In genomic region chr1:60914982-60915381, GRCh38 we compare ENCODE assay signal across 17 cellular contexts.
DNase-seq lines count a peak whose midpoint lies in the region; ATAC-seq and TF ChIP-seq lines count a peak whose summit lies in the region.
"Had no signal": no experiment of that assay in that cellular context is flagged by ENCODE, and none has a peak within 500 bp of the region (broad histone marks: within the 10 kb centered on the region; RNA-seq: fewer than 3 reads in every experiment).

No MANE protein-coding gene starts in this region.

- H3K4me3 ChIP-seq in left ventricle myocardium inferior (no peak overlapping the region), heart left ventricle (no peak overlapping the region), GM23338 (no peak overlapping the region), endodermal cell (ENCODE audit: low read length) (no peak overlapping the region)
- H3K4me3 ChIP-seq: A549; BLaER1 treated with 17β-estradiol and CSF1 and Interleukin-3, amounts not matched to agents 10 nM and 100 nM had no signal

- H3K4me1 ChIP-seq in left ventricle myocardium inferior (peaks cover 29% of the 10 kb centered on the region), heart left ventricle (peaks cover 0 to 19% (median 8%) of the 10 kb centered on the region in 12 donors), GM23338 (ENCODE audit: insufficient read depth) (peaks cover 8% of the 10 kb centered on the region; the same call in 1 of the 2 replicates), endodermal cell (ENCODE audit: control insufficient read depth, insufficient read depth, low read length) (peaks cover 4% of the 10 kb centered on the region)
- H3K4me1 ChIP-seq: A549, Caco-2 had no signal

- no peaks in the 10 kb centered on the region for H3K9me2 ChIP-seq in GM23338 (ENCODE audit: insufficient read depth)

- TF ChIP-seq POLR2A in heart left ventricle (IDR thresholded peaks at IDR 0.05): no peak

- TF ChIP-seq CTCF in left ventricle myocardium inferior (IDR thresholded peaks at IDR 0.05; ENCODE audit: borderline replicate concordance) (no peak), heart left ventricle (IDR thresholded peaks at IDR 0.05) (no peak), GM23338 (conservative IDR thresholded peaks at IDR 0.05; ENCODE audit: low read depth in 2 of 2) (no peak), endodermal cell (conservative IDR thresholded peaks at IDR 0.05) (no peak)

- WGBS in heart left ventricle, 4 donors: 79 to 96% (median 95%) methylated on average over 3 of the region's 3 CpGs
- 89 to 90% methylated on average over 1 to 3 of the region's 3 CpGs for WGBS in endodermal cell (ENCODE audit: insufficient coverage in 1 of 2, insufficient read length in 1 of 2), 2 experiments

- peak overlapping the region; percentile 27 for H3K27ac ChIP-seq in left ventricle myocardium inferior (replicated peaks)
- peak overlapping the region in 2 of 12 donors; percentile 20 to 61 for H3K27ac ChIP-seq in heart left ventricle
- no peak overlapping the region for H3K27ac ChIP-seq in GM23338 (ENCODE audit: low read depth)
- H3K27ac ChIP-seq in endodermal cell (ENCODE audit: low read depth, low read length): no peak overlapping the region
- H3K27ac ChIP-seq: 22Rv1; A549; BLaER1 treated with 17β-estradiol and CSF1 and Interleukin-3, amounts not matched to agents 10 nM and 100 nM; C4-2B had no signal

- H3K4me1 Mint-ChIP-seq in GM23338: peaks cover 14% of the 10 kb centered on the region
- H3K4me1 Mint-ChIP-seq in endodermal cell: peaks cover 16% of the 10 kb centered on the region
- H3K4me1 Mint-ChIP-seq: B cell had no signal

- H3K36me3 Mint-ChIP-seq in GM23338 (ENCODE audit: low read depth) (no peaks in the 10 kb centered on the region), endodermal cell (ENCODE audit: low read depth) (no peaks in the 10 kb centered on the region)
- H3K36me3 Mint-ChIP-seq: CD8-positive, alpha-beta T cell had no signal

- H3K4me3 Mint-ChIP-seq in GM23338 (no peak overlapping the region), endodermal cell (no peak overlapping the region)
- H3K4me3 Mint-ChIP-seq: B cell; CD4-positive, alpha-beta T cell; CD8-positive, alpha-beta T cell had no signal

- H3K9me3 ChIP-seq in left ventricle myocardium inferior (replicated peaks) (no peaks in the 10 kb centered on the region), heart left ventricle (no peaks in the 10 kb centered on the region), endodermal cell (ENCODE audit: control insufficient read depth, low read length) (peaks cover 5% of the 10 kb centered on the region)
- H3K9me3 ChIP-seq: A549, Caco-2 had no signal

- no peaks in the 10 kb centered on the region for H3K27me3 ChIP-seq in left ventricle myocardium inferior (ENCODE audit: low read depth)
- no peaks in the 10 kb centered on the region for H3K27me3 ChIP-seq in heart left ventricle
- H3K27me3 ChIP-seq in GM23338 (ENCODE audit: insufficient read depth): no peaks in the 10 kb centered on the region
- peaks cover 27% of the 10 kb centered on the region for H3K27me3 ChIP-seq in endodermal cell (ENCODE audit: control insufficient read depth, insufficient read depth, low read length, poor library complexity, severe bottlenecking)
- H3K27me3 ChIP-seq: BLaER1 treated with 17β-estradiol and CSF1 and Interleukin-3, amounts not matched to agents 10 nM and 100 nM had no signal

- H3F3A ChIP-seq in GM23338 (replicated peaks; ENCODE audit: low read depth): no peaks in the 10 kb centered on the region

- H2AFZ ChIP-seq in GM23338: 0 out of 2 replicates have a peak overlapping the region, but pooled peaks have one; percentile 43

- H3K27me3 Mint-ChIP-seq in GM23338 (ENCODE audit: insufficient read depth, low read depth, poor library complexity) (no peaks in the 10 kb centered on the region), endodermal cell (ENCODE audit: insufficient read depth) (peaks cover 23% of the 10 kb centered on the region)

- H3K9ac ChIP-seq in endodermal cell (ENCODE audit: extremely low read depth, low read length, poor library complexity, severe bottlenecking): no peak overlapping the region
- H3K9ac ChIP-seq: BLaER1 treated with 17β-estradiol and CSF1 and Interleukin-3, amounts not matched to agents 10 nM and 100 nM had no signal

- H4K20me1 ChIP-seq in GM23338 (replicated peaks; ENCODE audit: insufficient read depth): no peaks in the 10 kb centered on the region
- H4K20me1 ChIP-seq: BLaER1 treated with 17β-estradiol and CSF1 and Interleukin-3, amounts not matched to agents 10 nM and 100 nM had no signal

- H3K4me2 ChIP-seq in GM23338: no peak overlapping the region
- H3K4me2 ChIP-seq: A549; BLaER1 treated with 17β-estradiol and CSF1 and Interleukin-3, amounts not matched to agents 10 nM and 100 nM had no signal

- no peaks in the 10 kb centered on the region for H3K36me3 ChIP-seq in left ventricle myocardium inferior
- no peaks in the 10 kb centered on the region for H3K36me3 ChIP-seq in heart left ventricle
- no peaks in the 10 kb centered on the region for H3K36me3 ChIP-seq in GM23338 (ENCODE audit: insufficient read depth)
- no peaks in the 10 kb centered on the region for H3K36me3 ChIP-seq in endodermal cell (ENCODE audit: control insufficient read depth, insufficient read depth, low read length)
- H3K36me3 ChIP-seq: BLaER1 treated with 17β-estradiol and CSF1 and Interleukin-3, amounts not matched to agents 10 nM and 100 nM had no signal

- intact Hi-C loops in left ventricle myocardium inferior (cut with micrococcal nuclease) (no loop called here), heart left ventricle (cut with DNase I) (no loop called here)

- H3K9me3 Mint-ChIP-seq in GM23338 (no peaks in the 10 kb centered on the region; the same call in 2 of the 3 replicates), endodermal cell (no peaks in the 10 kb centered on the region)
- H3K9me3 Mint-ChIP-seq: CD4-positive, alpha-beta T cell; CD8-positive, alpha-beta T cell had no signal

- H3K79me2 ChIP-seq in GM23338 (replicated peaks; ENCODE audit: insufficient read depth): no peaks in the 10 kb centered on the region

- ATAC-seq in heart left ventricle: no peak
- no peak for ATAC-seq in GM23338
- ATAC-seq: A549; CD8-positive, alpha-beta T cell had no signal

- no peak overlapping the region for H3K27ac Mint-ChIP-seq in GM23338
- no peak overlapping the region for H3K27ac Mint-ChIP-seq in endodermal cell
- H3K27ac Mint-ChIP-seq: B cell; CD4-positive, alpha-beta T cell; CD8-positive, alpha-beta T cell had no signal

- DNase-seq in left ventricle myocardium inferior (no peak), heart left ventricle (no peak), GM23338 (ENCODE audit: low spot score) (no peak), endodermal cell (peak; percentile 15), SW480 (ENCODE audit: low spot score) (no peak)
- DNase-seq: AML-193; Caco-2; Calu3; CD4-positive, alpha-beta T cell; CD8-positive, alpha-beta T cell; DMS79 treated with DMSO at 0.1 percent for 48 hours; GF-D8 had no signal

TF ChIP-seq in GM23338, 12 proteins besides CTCF, POLR2A, EP300 and RAD21 (continues in another document):
- TF ChIP-seq EZH2phosphoT487 (IDR thresholded peaks at IDR 0.05; ENCODE audit: unreplicated experiment): no peak
